Comparison of ENCODE assay signal across 1 cellular context in the genomic region with DNA sequence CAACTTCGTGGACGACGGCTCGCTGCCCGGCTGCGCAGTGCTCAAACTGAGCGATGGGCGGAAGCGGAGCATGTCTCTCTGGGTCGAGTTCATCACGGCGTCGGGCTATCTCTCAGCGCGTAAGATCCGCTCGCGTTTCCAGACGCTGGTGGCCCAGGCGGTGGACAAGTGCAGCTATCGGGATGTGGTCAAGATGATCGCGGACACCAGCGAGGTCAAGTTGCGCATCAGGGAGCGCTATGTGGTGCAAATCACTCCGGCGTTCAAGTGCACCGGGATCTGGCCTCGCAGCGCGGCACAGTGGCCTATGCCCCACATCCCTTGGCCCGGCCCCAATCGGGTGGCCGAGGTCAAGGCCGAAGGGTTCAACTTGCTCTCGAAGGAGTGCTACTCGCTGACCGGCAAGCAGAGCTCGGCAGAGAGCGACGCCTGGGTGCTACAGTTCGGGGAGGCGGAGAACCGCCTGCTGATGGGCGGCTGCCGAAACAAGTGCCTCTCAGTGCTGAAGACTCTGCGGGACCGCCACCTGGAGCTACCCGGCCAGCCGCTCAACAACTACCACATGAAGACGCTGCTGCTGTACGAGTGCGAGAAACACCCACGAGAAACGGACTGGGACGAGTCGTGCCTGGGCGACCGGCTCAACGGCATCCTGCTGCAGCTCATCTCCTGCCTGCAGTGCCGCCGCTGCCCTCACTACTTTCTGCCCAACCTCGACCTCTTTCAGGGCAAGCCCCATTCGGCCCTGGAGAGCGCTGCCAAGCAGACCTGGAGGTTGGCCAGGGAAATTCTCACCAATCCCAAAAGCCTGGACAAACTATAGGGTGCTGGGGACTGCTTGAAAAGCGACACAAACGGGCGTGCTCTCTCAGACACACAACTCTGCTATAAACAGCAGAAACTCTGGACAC.
TF ChIP-seq lines count a peak whose summit lies in the region.

No MANE protein-coding gene starts in this region.

TF ChIP-seq in IMR-90, 13 proteins besides CTCF, POLR2A, EP300 and RAD21 (continued from another document):
- TF ChIP-seq MAZ (IDR thresholded peaks at IDR 0.05; ENCODE audit: borderline replicate concordance, low read depth, low read length): no peak
- TF ChIP-seq BHLHE40 (IDR thresholded peaks at IDR 0.05; ENCODE audit: low read depth, low read length): no peak
- TF ChIP-seq MXI1 (IDR thresholded peaks at IDR 0.05; ENCODE audit: borderline replicate concordance, low read depth, low read length): no peak
- TF ChIP-seq SMC3 (IDR thresholded peaks at IDR 0.05; ENCODE audit: low read depth, low read length): no peak
- no peak for TF ChIP-seq FOS (IDR thresholded peaks at IDR 0.05; ENCODE audit: low read depth, low read length)
- TF ChIP-seq CEBPB (IDR thresholded peaks at IDR 0.05; ENCODE audit: low read depth, low read length): no peak
- TF ChIP-seq, protein P1, sequence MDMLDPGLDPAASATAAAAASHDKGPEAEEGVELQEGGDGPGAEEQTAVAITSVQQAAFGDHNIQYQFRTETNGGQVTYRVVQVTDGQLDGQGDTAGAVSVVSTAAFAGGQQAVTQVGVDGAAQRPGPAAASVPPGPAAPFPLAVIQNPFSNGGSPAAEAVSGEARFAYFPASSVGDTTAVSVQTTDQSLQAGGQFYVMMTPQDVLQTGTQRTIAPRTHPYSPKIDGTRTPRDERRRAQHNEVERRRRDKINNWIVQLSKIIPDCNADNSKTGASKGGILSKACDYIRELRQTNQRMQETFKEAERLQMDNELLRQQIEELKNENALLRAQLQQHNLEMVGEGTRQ (IDR thresholded peaks at IDR 0.05; ENCODE audit: low read depth, low read length): no peak
